9 cellular contexts compared by ENCODE assay signal in the genomic region with DNA sequence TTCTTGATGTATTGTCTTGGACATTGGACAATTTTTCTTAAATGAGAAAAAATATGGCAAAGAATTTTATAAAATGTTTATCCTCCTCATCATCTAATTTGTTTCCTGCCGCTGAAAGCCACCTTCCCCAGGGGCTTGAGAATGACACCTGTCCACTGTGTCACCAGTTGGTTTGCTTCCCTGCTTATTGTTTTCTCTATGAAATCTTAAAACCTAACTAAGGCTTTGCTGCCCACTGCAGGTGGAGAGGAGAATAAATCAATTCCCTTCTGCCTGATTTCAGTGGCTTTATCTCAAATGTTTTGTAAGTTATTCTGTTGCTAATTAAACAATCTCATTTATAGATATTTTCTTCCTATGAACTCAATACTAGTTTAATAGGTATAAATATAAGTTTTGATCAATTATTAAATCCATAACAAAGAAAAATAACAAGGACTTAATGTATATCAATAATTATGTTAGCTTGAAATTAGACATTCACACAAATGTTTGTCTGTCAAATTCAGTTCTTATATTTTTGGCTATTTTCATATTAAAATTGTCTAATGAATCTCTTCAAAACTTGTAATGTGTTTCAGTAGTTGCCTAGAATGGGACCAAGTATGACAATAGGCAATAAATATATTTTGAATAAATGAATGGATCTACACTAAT.
DNase-seq lines count a peak whose midpoint lies in the region; ATAC-seq and TF ChIP-seq lines count a peak whose summit lies in the region.
"Had no signal": no experiment of that assay in that cellular context is flagged by ENCODE, and none has a peak within 500 bp of the region (broad histone marks: within the 10 kb centered on the region; RNA-seq: fewer than 3 reads in every experiment).

No MANE protein-coding gene starts in this region.

- TF ChIP-seq CTCF in A673 (conservative IDR thresholded peaks at IDR 0.05; ENCODE audit: low read depth, low read length), result peak; percentile 61
- peak; percentile 71; the same call in 1 of the 2 replicates for TF ChIP-seq CTCF in GM12875 (IDR thresholded peaks at IDR 0.05; ENCODE audit: borderline replicate concordance, insufficient read depth, low read depth, low read length)
- TF ChIP-seq CTCF in ascending aorta (IDR thresholded peaks at IDR 0.05), result peak; percentile 55 to 84 (median 74)
- TF ChIP-seq CTCF in uterus (IDR thresholded peaks at IDR 0.05), result peak in 3 of 4 experiments; percentile 26 to 34 (median 31)

- no peaks in the 10 kb centered on the region for H3K27me3 Mint-ChIP-seq in activated CD4-positive, alpha-beta memory T cell treated with anti-CD3 and anti-CD28 coated beads, Interleukin-2, amount 10 ng/mL, durations not matched to agents 7 days and 5 days

- no peaks in the 10 kb centered on the region for H3K9me3 Mint-ChIP-seq in activated CD4-positive, alpha-beta memory T cell treated with anti-CD3 and anti-CD28 coated beads, Interleukin-2, amount 10 ng/mL, durations not matched to agents 7 days and 5 days

- H3K36me3 ChIP-seq in A673 (ENCODE audit: insufficient read depth, low read length, poor library complexity, severe bottlenecking) (no peaks in the 10 kb centered on the region), ascending aorta (no peaks in the 10 kb centered on the region), uterus (no peaks in the 10 kb centered on the region)

- ATAC-seq in HG02759 (IDR thresholded peaks at IDR 0.05; ENCODE audit: unreplicated experiment), result peak; percentile 62

- CTCF ChIA-PET in A673 (lab: Charles Lee), result interaction anchor here (0.7 kb wide), 1 partner anchor 187 kb away, joined by 7 read pairs; no protein-coding TSS in a partner anchor
- CTCF ChIA-PET in activated CD4-positive, alpha-beta memory T cell treated with anti-CD3 and anti-CD28 coated beads, Interleukin-2, amount 10 ng/mL, durations not matched to agents 7 days and 5 days (lab: Charles Lee), result no interaction called here

- H3K27me3 ChIP-seq in A673 (replicated peaks; ENCODE audit: insufficient read depth, low read depth, low read length, poor library complexity) (no peaks in the 10 kb centered on the region), ascending aorta (no peaks in the 10 kb centered on the region), uterus (no peaks in the 10 kb centered on the region)

- no peaks in the 10 kb centered on the region for H3K4me1 Mint-ChIP-seq in activated CD4-positive, alpha-beta memory T cell treated with anti-CD3 and anti-CD28 coated beads, Interleukin-2, amount 10 ng/mL, durations not matched to agents 7 days and 5 days

- POLR2A ChIA-PET in A673 (lab: Charles Lee; ENCODE audit: low non-redundant PET), result no interaction called here
- POLR2A ChIA-PET in activated CD4-positive, alpha-beta memory T cell treated with anti-CD3 and anti-CD28 coated beads, Interleukin-2, amount 10 ng/mL, durations not matched to agents 7 days and 5 days (lab: Charles Lee), result no interaction called here

- no peak overlapping the region for H3K27ac Mint-ChIP-seq in activated CD4-positive, alpha-beta memory T cell treated with anti-CD3 and anti-CD28 coated beads, Interleukin-2, amount 10 ng/mL, durations not matched to agents 7 days and 5 days

- H3K27ac ChIP-seq in A673 (ENCODE audit: low read depth, low read length, poor library complexity, severe bottlenecking) (no peak overlapping the region), ascending aorta (no peak overlapping the region), uterus (no peak overlapping the region)
- H3K27ac ChIP-seq: epithelial cell of prostate had no signal

- H3K4me1 ChIP-seq in A673 (ENCODE audit: insufficient read depth, low read length, poor library complexity, severe bottlenecking) (no peaks in the 10 kb centered on the region), ascending aorta (no peaks in the 10 kb centered on the region), uterus (no peaks in the 10 kb centered on the region)

- BruUV-seq in A673 (replicated peaks; lab: Mats Ljungman, UMichigan), result no TSS peak

- no peaks in the 10 kb centered on the region for H3K36me3 Mint-ChIP-seq in activated CD4-positive, alpha-beta memory T cell treated with anti-CD3 and anti-CD28 coated beads, Interleukin-2, amount 10 ng/mL, durations not matched to agents 7 days and 5 days (ENCODE audit: low read depth)

- no peak overlapping the region for H3K4me3 ChIP-seq in A673 (ENCODE audit: low read depth, low read length, poor library complexity, severe bottlenecking)
- H3K4me3 ChIP-seq in GM12875 (ENCODE audit: low read depth, low read length), result no peak overlapping the region
- no peak overlapping the region for H3K4me3 ChIP-seq in ascending aorta
- no peak overlapping the region for H3K4me3 ChIP-seq in uterus

- no peak overlapping the region for H3K4me3 Mint-ChIP-seq in activated CD4-positive, alpha-beta memory T cell treated with anti-CD3 and anti-CD28 coated beads, Interleukin-2, amount 10 ng/mL, durations not matched to agents 7 days and 5 days

- no peak for TF ChIP-seq POLR2A in uterus (IDR thresholded peaks at IDR 0.05)

- DNase-seq in A673 (ENCODE audit: low spot score) (peak; percentile 48), NCI-H187 treated with DMSO at 0.1 percent for 48 hours (lab: John Stamatoyannopoulos, UW) (peak; percentile 6), ascending aorta (ENCODE audit: low spot score in 2 of 2) (no peak), kidney glomerular epithelial cell (lab: John Stamatoyannopoulos, UW) (peak; percentile 34), uterus (no peak)
- DNase-seq in activated CD4-positive, alpha-beta memory T cell treated with anti-CD3 and anti-CD28 coated beads, Interleukin-2, amount 10 ng/mL, durations not matched to agents 7 days and 5 days, result no peak

- H3K9me3 ChIP-seq in A673 (ENCODE audit: low read depth, low read length, poor library complexity, severe bottlenecking) (no peaks in the 10 kb centered on the region), ascending aorta (no peaks in the 10 kb centered on the region), uterus (no peaks in the 10 kb centered on the region)

- intact Hi-C loops in A673 (cut with micrococcal nuclease; ENCODE audit: unreplicated experiment) (loop anchor here (2.0 kb wide), 1 partner anchor 184 kb away; no protein-coding TSS in a partner anchor), ascending aorta (cut with DNase I) (loop anchor here (1.0 to 10.0 kb wide), 2 partner anchors 154 to 184 kb away; no protein-coding TSS in a partner anchor), uterus (cut with DNase I; ENCODE audit: low total_unique reads) (no loop called here)

Comparison
In these comparisons a context has a peak if more than half of its experiments do, and no peak if none do; other contexts are left out.
1. DNase-seq: peak in A673 (single experiment), NCI-H187 treated with DMSO at 0.1 percent for 48 hours (single experiment) and kidney glomerular epithelial cell (single experiment); none in ascending aorta (0 of 2), uterus (0 of 2) and activated CD4-positive, alpha-beta memory T cell treated with anti-CD3 and anti-CD28 coated beads, Interleukin-2, amount 10 ng/mL, durations not matched to agents 7 days and 5 days (single experiment).
2. Peak in every context shown above with its lines, with median percentiles within 50 percentile points of each other: CTCF ChIP-seq.